In genomic region chr11:3136542-3137455, GRCh38 we compare ENCODE assay signal across 13 cellular contexts. TPM values are rescaled to one million over a fixed set of nuclear protein-coding genes. Genes with fewer than 3 reads are reported as not detected.
A peak's percentile ranks its signal among the peaks of the same experiment; 100 is the strongest.
DNase-seq lines count a peak whose midpoint lies in the region; ATAC-seq lines count a peak whose summit lies in the region.
"Had no signal": no experiment of that assay in that cellular context is flagged by ENCODE, and none has a peak within 500 bp of the region (broad histone marks: within the 10 kb centered on the region; RNA-seq: fewer than 3 reads in every experiment).

No MANE protein-coding gene starts in this region.

- no peaks in the 10 kb centered on the region for H3K27me3 ChIP-seq in aorta (ENCODE audit: control insufficient read depth in 1 of 2, insufficient read depth in 2 of 2, low read length in 1 of 2)
- H3K27me3 ChIP-seq: tibial artery had no signal

- H3K27me3 Mint-ChIP-seq in central memory CD8-positive, alpha-beta T cell = no peaks in the 10 kb centered on the region
- H3K27me3 Mint-ChIP-seq: activated T-helper 17 cell treated with anti-CD3 and anti-CD28 coated beads, Interleukin-2, amount 50 U/mL, for 72 hours had no signal

- H3K9me3 Mint-ChIP-seq in central memory CD8-positive, alpha-beta T cell = no peaks in the 10 kb centered on the region
- H3K9me3 Mint-ChIP-seq: activated T-helper 17 cell treated with anti-CD3 and anti-CD28 coated beads, Interleukin-2, amount 50 U/mL, for 72 hours; nephron had no signal

- peak overlapping the region; percentile 38 for H3K27ac Mint-ChIP-seq in central memory CD8-positive, alpha-beta T cell (ENCODE audit: low read depth)
- H3K27ac Mint-ChIP-seq: activated T-helper 17 cell treated with anti-CD3 and anti-CD28 coated beads, Interleukin-2, amount 50 U/mL, for 72 hours; nephron had no signal

- peak; percentile 74 for ATAC-seq in central memory CD8-positive, alpha-beta T cell (replicated peaks; ENCODE audit: extremely low read depth, poor library complexity, severe bottlenecking)
- ATAC-seq in aorta (ENCODE audit: low FRiP score) = no peak
- no peak for ATAC-seq in activated CD4-positive, CD25-positive, alpha-beta regulatory T cell treated with anti-CD3 and anti-CD28 coated beads, Interleukin-2, amount 50 U/mL, for 24 hours
- ATAC-seq: activated T-helper 17 cell treated with anti-CD3 and anti-CD28 coated beads, Interleukin-2, amount 50 U/mL, for 72 hours had no signal

- H3K36me3 ChIP-seq in aorta (ENCODE audit: control insufficient read depth in 1 of 2, insufficient read depth in 2 of 2, low read length in 1 of 2) = no peaks in the 10 kb centered on the region

- intact Hi-C loops in aorta (cut with DNase I) = no loop called here

- no peak overlapping the region for H3K27ac ChIP-seq in aorta (ENCODE audit: low read depth in 1 of 2, low read length in 2 of 2)
- H3K27ac ChIP-seq: tibial artery had no signal

- peak overlapping the region; percentile 57 for H3K4me3 Mint-ChIP-seq in central memory CD8-positive, alpha-beta T cell
- H3K4me3 Mint-ChIP-seq: activated T-helper 17 cell treated with anti-CD3 and anti-CD28 coated beads, Interleukin-2, amount 50 U/mL, for 72 hours; nephron had no signal

- H3K4me1 ChIP-seq in aorta (ENCODE audit: control insufficient read depth in 1 of 2, insufficient read depth in 2 of 2, low read length in 2 of 2) = no peaks in the 10 kb centered on the region

- H3K4me1 Mint-ChIP-seq in central memory CD8-positive, alpha-beta T cell = peaks cover 30% of the 10 kb centered on the region
- H3K4me1 Mint-ChIP-seq: activated T-helper 17 cell treated with anti-CD3 and anti-CD28 coated beads, Interleukin-2, amount 50 U/mL, for 72 hours had no signal

- peak; percentile 33 for DNase-seq in activated gamma-delta T cell (lab: John Stamatoyannopoulos, UW)
- no peak for DNase-seq in activated gamma-delta T cell treated with Interleukin-2 at 50 U/mL for 16 hours
- DNase-seq in central memory CD8-positive, alpha-beta T cell (ENCODE audit: low spot score in 2 of 2) = no peak
- DNase-seq in myocyte (ENCODE audit: low read depth) = peak; percentile 50
- peak; percentile 44 to 67 for DNase-seq in aorta
- DNase-seq in T1000 (lab: John Stamatoyannopoulos, UW) = no peak
- DNase-seq in NCI-H345 (lab: John Stamatoyannopoulos, UW) = no peak
- DNase-seq: DMS53, NCI-H2107 had no signal

- H3K4me3 ChIP-seq in aorta (ENCODE audit: low read length in 2 of 2) = no peak overlapping the region
- H3K4me3 ChIP-seq: tibial artery had no signal

- 92 to 94% methylated on average over 14 of the region's 14 CpGs for WGBS in aorta, 2 donors

- H3K9me3 ChIP-seq in aorta (ENCODE audit: control insufficient read depth, low read length) = no peaks in the 10 kb centered on the region
- H3K9me3 ChIP-seq: tibial artery had no signal

- H3K36me3 Mint-ChIP-seq in central memory CD8-positive, alpha-beta T cell (ENCODE audit: insufficient read depth) = peaks cover 1% of the 10 kb centered on the region

RNA-seq across cellular contexts. Expression of gene OSBPL5, which starts 28.3 kb away (rescaled TPM):
- total RNA-seq in myocyte = 14.7 and 21.2 TPM in 2 replicates
- polyA plus RNA-seq in myocyte (2012) = 27.2 TPM
- total RNA-seq in aorta = 10 to 100 TPM; 64.1 to 69.1 TPM
- polyA plus RNA-seq in aorta = 10 to 100 TPM; 11.9 to 48.4 TPM

Comparison
In these comparisons a context has a peak if more than half of its experiments do, and no peak if none do; other contexts are left out.
1. DNase-seq: peak in activated gamma-delta T cell (single experiment), myocyte (single experiment) and aorta (2 of 2); none in activated gamma-delta T cell treated with Interleukin-2 at 50 U/mL for 16 hours (single experiment), central memory CD8-positive, alpha-beta T cell (0 of 2), T1000 (single experiment) and NCI-H345 (single experiment).